In genomic region chr9:110850401-110851135, GRCh38 we compare ENCODE assay signal across 13 cellular contexts.
"Had no signal": no experiment of that assay in that cellular context is flagged by ENCODE, and none has a peak within 500 bp of the region (broad histone marks: within the 10 kb centered on the region; RNA-seq: fewer than 3 reads in every experiment).

No MANE protein-coding gene starts in this region.

- ATAC-seq: activated CD8-positive, alpha-beta memory T cell treated with anti-CD3 and anti-CD28 coated beads, Interleukin-2, amount 10 ng/mL, durations not matched to agents 7 days and 5 days; activated naive CD8-positive, alpha-beta T cell treated with anti-CD3 and anti-CD28 coated beads, Interleukin-2, amount 50 U/mL, for 24 hours; natural killer cell treated with Interleukin-12 subunit alpha and Interleukin-12 subunit beta and Interleukin-15 and Interleukin-18, amount 100 ng/mL, for 72 hours; stimulated activated memory B cell treated with anti-CD40 and anti-IgM and Interleukin-4, amounts not matched to agents 10 μg/mL and 1 μg/mL and 100 μg/mL, for 72 hours had no signal

- H3K4me3 ChIP-seq: ascending aorta had no signal

- DNase-seq: activated CD4-positive, alpha-beta T cell treated with anti-CD3 and anti-CD28 coated beads for 1 hour; activated CD4-positive, alpha-beta T cell treated with anti-CD3 and anti-CD28 coated beads, Interleukin-2, amount 50 U/mL, for 4 hours; activated CD8-positive, alpha-beta memory T cell treated with anti-CD3 and anti-CD28 coated beads, Interleukin-2, amount 10 ng/mL, durations not matched to agents 7 days and 5 days; activated naive CD4-positive, alpha-beta T cell treated with anti-CD3 and anti-CD28 coated beads for 36 hours; activated naive CD8-positive, alpha-beta T cell treated with anti-CD3 and anti-CD28 coated beads, Interleukin-2, amount 50 U/mL, for 24 hours; activated T-cell treated with anti-CD3 and anti-CD28 coated beads, Interleukin-2, amount 50 U/mL, for 1 hour; effector memory CD4-positive, alpha-beta T cell; foreskin melanocyte; head of caudate nucleus; stimulated activated CD4-positive, alpha-beta T cell treated with anti-CD3 and anti-CD28 coated beads, Interleukin-2, amount 100 ng/mL, for 48 hours had no signal
